In the genomic region with DNA sequence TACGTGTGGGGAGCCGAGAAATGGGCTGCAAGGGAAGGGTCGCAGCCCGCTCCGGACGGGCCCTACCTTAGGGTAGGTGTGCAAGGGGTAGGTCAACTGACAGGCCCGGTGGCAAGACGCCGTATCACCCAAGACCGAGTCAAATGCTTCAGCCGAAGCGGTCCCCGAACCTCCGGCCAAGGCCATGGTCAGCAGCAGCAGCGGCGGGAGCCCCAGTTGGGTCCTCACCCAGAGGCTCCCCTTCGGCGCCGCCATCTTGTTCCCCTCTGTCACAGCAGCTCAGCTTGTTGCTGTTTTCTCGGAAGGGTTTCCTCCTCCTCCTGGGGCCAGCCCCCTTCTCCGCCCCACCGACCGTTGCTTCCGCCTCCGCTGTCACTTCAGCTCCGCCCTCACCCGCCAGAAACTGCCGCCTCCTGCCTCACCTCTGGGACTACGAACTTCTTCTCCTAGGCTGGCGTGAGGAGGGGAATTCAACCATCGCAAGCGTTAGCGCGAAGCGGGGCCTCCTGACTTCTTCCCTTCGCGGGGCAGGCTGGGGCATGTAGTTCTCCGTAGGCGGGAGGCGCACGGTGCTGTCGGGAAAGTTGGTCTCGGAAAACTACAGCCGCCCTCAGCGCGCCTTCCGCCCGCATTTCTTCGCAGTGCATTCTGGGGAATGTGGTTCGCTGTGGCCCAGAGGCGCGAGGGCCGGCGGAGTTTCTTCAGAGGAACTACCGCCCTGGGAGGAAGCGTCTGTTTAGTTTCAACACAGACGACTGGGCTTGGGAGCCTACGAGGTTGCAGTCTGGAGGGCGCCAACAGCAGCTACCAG, we compare ENCODE assay signal across 8 cellular contexts. TPM values are rescaled to one million over a fixed set of nuclear protein-coding genes. Genes with fewer than 3 reads are reported as not detected.
DNase-seq lines count a peak whose midpoint lies in the region; ATAC-seq and TF ChIP-seq lines count a peak whose summit lies in the region.

TSS of gene TCEANC2 (plus strand) at position 675 of the 811 bp plus-strand sequence. CDS start 815 bp downstream, outside the sequence.
A gene with protein sequence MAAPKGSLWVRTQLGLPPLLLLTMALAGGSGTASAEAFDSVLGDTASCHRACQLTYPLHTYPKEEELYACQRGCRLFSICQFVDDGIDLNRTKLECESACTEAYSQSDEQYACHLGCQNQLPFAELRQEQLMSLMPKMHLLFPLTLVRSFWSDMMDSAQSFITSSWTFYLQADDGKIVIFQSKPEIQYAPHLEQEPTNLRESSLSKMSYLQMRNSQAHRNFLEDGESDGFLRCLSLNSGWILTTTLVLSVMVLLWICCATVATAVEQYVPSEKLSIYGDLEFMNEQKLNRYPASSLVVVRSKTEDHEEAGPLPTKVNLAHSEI (minus strand): TSS at position 271 of the 811 bp plus-strand sequence. CDS start 16 bp downstream, at position 255.

- peak within 1 kb of the TSS; percentile 96 for H2AFZ ChIP-seq in osteoblast (ENCODE audit: low read length)

- POLR2A ChIA-PET in GM10248 (lab: Yijun Ruan, JAX), result interaction anchor here (0.6 to 1.5 kb wide), 3 partner anchors 12 to 354 kb away, joined by 3 to 4 read pairs (median 4); partner anchors contain the start of genes IFT25 and SSBP3

- H3K4me3 ChIP-seq in osteoblast (ENCODE audit: insufficient read depth, low read length), result peak within 1 kb of the TSS; percentile 89
- peak within 1 kb of the TSS; percentile 77 for H3K4me3 ChIP-seq in thymus (ENCODE audit: low read length)

- TF ChIP-seq CTCF in GM10248 (IDR thresholded peaks at IDR 0.05; ENCODE audit: control extremely low read depth, extremely low read depth, low read depth, missing control alignments), result no peak
- TF ChIP-seq CTCF in osteoblast (IDR thresholded peaks at IDR 0.05; ENCODE audit: extremely low read depth, low read depth, low read length), result no peak

- H3K9me3 Mint-ChIP-seq in activated naive CD4-positive, alpha-beta T cell treated with anti-CD3 and anti-CD28 coated beads, Interleukin-2, amount 50 U/mL, for 24 hours, result no peaks in the 10 kb centered on the region

- H3K27me3 ChIP-seq in osteoblast (ENCODE audit: insufficient read depth, low read length) (no peaks in the 10 kb centered on the region), thymus (ENCODE audit: control insufficient read depth, insufficient read depth) (no peaks in the 10 kb centered on the region)

- H3K27ac ChIP-seq in osteoblast (ENCODE audit: low read depth, low read length) (peak within 1 kb of the TSS; percentile 86), thymus (ENCODE audit: low read depth) (peak within 1 kb of the TSS; percentile 100)

- CTCF ChIA-PET in GM10248 (lab: Yijun Ruan, JAX), result interaction anchor here (0.7 to 2.0 kb wide), 10 partner anchors 8 to 436 kb away, joined by 3 to 12 read pairs (median 4); no protein-coding TSS in a partner anchor

- peaks cover 52% of the 10 kb centered on the region for H3K79me2 ChIP-seq in osteoblast (ENCODE audit: insufficient read depth, low read length)

- H3K4me1 ChIP-seq in osteoblast (ENCODE audit: insufficient read depth, low read length), result peaks cover 20% of the 10 kb centered on the region
- peaks cover 14% of the 10 kb centered on the region for H3K4me1 ChIP-seq in thymus (ENCODE audit: control insufficient read depth, insufficient read depth, low read length)

- peaks cover 50% of the 10 kb centered on the region for H3K4me1 Mint-ChIP-seq in activated naive CD4-positive, alpha-beta T cell treated with anti-CD3 and anti-CD28 coated beads, Interleukin-2, amount 50 U/mL, for 24 hours

- H3K36me3 ChIP-seq in osteoblast (ENCODE audit: insufficient read depth, low read length), result no peaks in the 10 kb centered on the region
- no peaks in the 10 kb centered on the region for H3K36me3 ChIP-seq in thymus (ENCODE audit: control insufficient read depth, insufficient read depth)

- DNase-seq in GM10248 (ENCODE audit: extremely low spot score), result peak; percentile 93
- peak; percentile 96 for DNase-seq in NCI-H1092 treated with DMSO at 0.1 percent for 48 hours (lab: John Stamatoyannopoulos, UW)
- DNase-seq in glomerular visceral epithelial cell (ENCODE audit: extremely low spot score), result peak; percentile 99
- DNase-seq in osteoblast (ENCODE audit: insufficient read length, low spot score, missing footprints), result peak; percentile 95

- peak; percentile 94 for ATAC-seq in HG02610 (IDR thresholded peaks at IDR 0.05; ENCODE audit: unreplicated experiment)
- ATAC-seq in SK-N-SH treated with all-trans-retinoic acid at 6 μM for 48 hours, result peak; percentile 95

- peaks cover 14% of the 10 kb centered on the region for H4K20me1 ChIP-seq in osteoblast (ENCODE audit: insufficient read depth, low read length)

- H3K36me3 Mint-ChIP-seq in activated naive CD4-positive, alpha-beta T cell treated with anti-CD3 and anti-CD28 coated beads, Interleukin-2, amount 50 U/mL, for 24 hours, result peaks cover 8% of the 10 kb centered on the region

- no peaks in the 10 kb centered on the region for H3K27me3 Mint-ChIP-seq in activated naive CD4-positive, alpha-beta T cell treated with anti-CD3 and anti-CD28 coated beads, Interleukin-2, amount 50 U/mL, for 24 hours

- peak within 1 kb of the TSS; percentile 76 for H3K27ac Mint-ChIP-seq in activated naive CD4-positive, alpha-beta T cell treated with anti-CD3 and anti-CD28 coated beads, Interleukin-2, amount 50 U/mL, for 24 hours

- no peaks in the 10 kb centered on the region for H3K9me3 ChIP-seq in osteoblast (ENCODE audit: low read depth, low read length)
- H3K9me3 ChIP-seq in thymus (ENCODE audit: control insufficient read depth), result no peaks in the 10 kb centered on the region

- no peak within 1 kb of the TSS for H3K4me3 Mint-ChIP-seq in activated naive CD4-positive, alpha-beta T cell treated with anti-CD3 and anti-CD28 coated beads, Interleukin-2, amount 50 U/mL, for 24 hours

- peak within 1 kb of the TSS; percentile 95 for H3K4me2 ChIP-seq in osteoblast (ENCODE audit: insufficient read depth, low read length)

- WGBS in thymus, result under 1% methylated on average over 59 of the region's 59 CpGs

TF ChIP-seq in SK-N-SH treated with all-trans-retinoic acid at 6 μM for 48 hours, 23 proteins besides CTCF, POLR2A, EP300 and RAD21 (continues in another document):
- TF ChIP-seq, protein P1, sequence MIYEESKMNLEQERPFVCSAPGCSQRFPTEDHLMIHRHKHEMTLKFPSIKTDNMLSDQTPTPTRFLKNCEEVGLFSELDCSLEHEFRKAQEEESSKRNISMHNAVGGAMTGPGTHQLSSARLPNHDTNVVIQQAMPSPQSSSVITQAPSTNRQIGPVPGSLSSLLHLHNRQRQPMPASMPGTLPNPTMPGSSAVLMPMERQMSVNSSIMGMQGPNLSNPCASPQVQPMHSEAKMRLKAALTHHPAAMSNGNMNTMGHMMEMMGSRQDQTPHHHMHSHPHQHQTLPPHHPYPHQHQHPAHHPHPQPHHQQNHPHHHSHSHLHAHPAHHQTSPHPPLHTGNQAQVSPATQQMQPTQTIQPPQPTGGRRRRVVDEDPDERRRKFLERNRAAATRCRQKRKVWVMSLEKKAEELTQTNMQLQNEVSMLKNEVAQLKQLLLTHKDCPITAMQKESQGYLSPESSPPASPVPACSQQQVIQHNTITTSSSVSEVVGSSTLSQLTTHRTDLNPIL (CRISPR knock-in tag; IDR thresholded peaks at IDR 0.05; ENCODE audit: low read depth), result no peak
- no peak for TF ChIP-seq ISL1 (CRISPR knock-in tag; IDR thresholded peaks at IDR 0.05)
- no peak for TF ChIP-seq ZNF565 (CRISPR knock-in tag; conservative IDR thresholded peaks at IDR 0.05; ENCODE audit: low read depth)
- TF ChIP-seq, protein P2, sequence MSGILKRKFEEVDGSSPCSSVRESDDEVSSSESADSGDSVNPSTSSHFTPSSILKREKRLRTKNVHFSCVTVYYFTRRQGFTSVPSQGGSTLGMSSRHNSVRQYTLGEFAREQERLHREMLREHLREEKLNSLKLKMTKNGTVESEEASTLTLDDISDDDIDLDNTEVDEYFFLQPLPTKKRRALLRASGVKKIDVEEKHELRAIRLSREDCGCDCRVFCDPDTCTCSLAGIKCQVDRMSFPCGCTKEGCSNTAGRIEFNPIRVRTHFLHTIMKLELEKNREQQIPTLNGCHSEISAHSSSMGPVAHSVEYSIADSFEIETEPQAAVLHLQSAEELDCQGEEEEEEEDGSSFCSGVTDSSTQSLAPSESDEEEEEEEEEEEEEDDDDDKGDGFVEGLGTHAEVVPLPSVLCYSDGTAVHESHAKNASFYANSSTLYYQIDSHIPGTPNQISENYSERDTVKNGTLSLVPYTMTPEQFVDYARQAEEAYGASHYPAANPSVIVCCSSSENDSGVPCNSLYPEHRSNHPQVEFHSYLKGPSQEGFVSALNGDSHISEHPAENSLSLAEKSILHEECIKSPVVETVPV (CRISPR knock-in tag; IDR thresholded peaks at IDR 0.05), result no peak
- TF ChIP-seq TSHZ2 (CRISPR knock-in tag; IDR thresholded peaks at IDR 0.05), result 0 out of 2 replicates have a peak, but pooled peaks have one; percentile 77
- TF ChIP-seq ZC3H10 (CRISPR knock-in tag; IDR thresholded peaks at IDR 0.05), result no peak
- TF ChIP-seq ZFP3 (CRISPR knock-in tag; IDR thresholded peaks at IDR 0.05), result no peak
- no peak for TF ChIP-seq SNAI2 (CRISPR knock-in tag; IDR thresholded peaks at IDR 0.05)
- no peak for TF ChIP-seq ESRRG (CRISPR knock-in tag; IDR thresholded peaks at IDR 0.05)
- no peak for TF ChIP-seq ZNF8 (CRISPR knock-in tag; IDR thresholded peaks at IDR 0.05)
- no peak for TF ChIP-seq CSDC2 (CRISPR knock-in tag; IDR thresholded peaks at IDR 0.05)

RNA-seq across cellular contexts. Expression of gene TCEANC2, which starts in this region (rescaled TPM):
- total RNA-seq in osteoblast, result 2.5 and 3.2 TPM in 2 replicates
- 4.0 TPM for polyA plus RNA-seq in thymus

RNA-seq across cellular contexts. Expression of the second gene that starts in this region (rescaled TPM):
- total RNA-seq in osteoblast, result 356 and 365 TPM in 2 replicates
- polyA plus RNA-seq in thymus, result 185 TPM

Comparison
In these comparisons a context has a peak if more than half of its experiments do, and no peak if none do; other contexts are left out.
1. Peak in every context shown above with its lines: DNase-seq, ATAC-seq, H3K4me3 ChIP-seq and H3K27ac ChIP-seq.